31 cellular contexts compared by ENCODE assay signal in genomic region chr10:87650838-87651237, GRCh38.
"Had no signal": no experiment of that assay in that cellular context is flagged by ENCODE, and none has a peak within 500 bp of the region (broad histone marks: within the 10 kb centered on the region; RNA-seq: fewer than 3 reads in every experiment).

No MANE protein-coding gene starts in this region.

- ATAC-seq: activated CD8-positive, alpha-beta T cell treated with anti-CD3 and anti-CD28 coated beads for 36 hours; activated T-cell treated with anti-CD3 and anti-CD28 coated beads, Interleukin-2, amount 50 U/mL, for 4 hours; activated T-helper 17 cell treated with anti-CD3 and anti-CD28 coated beads, Interleukin-2, amount 50 U/mL, for 72 hours; effector memory CD8-positive, alpha-beta T cell; foreskin keratinocyte; gastrocnemius medialis; heart left ventricle; T-helper 17 cell had no signal

- H3K4me1 ChIP-seq: esophagus muscularis mucosa, foreskin keratinocyte, gastrocnemius medialis, heart left ventricle had no signal

- H3K27ac Mint-ChIP-seq: activated CD4-positive, alpha-beta T cell treated with anti-CD3 and anti-CD28 coated beads, Interleukin-2, amount 10 ng/mL, durations not matched to agents 7 days and 5 days; activated CD8-positive, alpha-beta T cell treated with anti-CD3 and anti-CD28 coated beads for 36 hours; activated naive CD8-positive, alpha-beta T cell; activated T-helper 17 cell treated with anti-CD3 and anti-CD28 coated beads, Interleukin-2, amount 50 U/mL, for 72 hours; effector memory CD8-positive, alpha-beta T cell; T-helper 17 cell; T-helper 2 cell treated with Interferon-gamma antibody and Interleukin-4, amounts not matched to agents 5 μg/mL and 100 μg/mL, for 36 hours had no signal

- H3K4me3 Mint-ChIP-seq: activated CD4-positive, alpha-beta T cell treated with anti-CD3 and anti-CD28 coated beads, Interleukin-2, amount 10 ng/mL, durations not matched to agents 7 days and 5 days; activated CD8-positive, alpha-beta T cell treated with anti-CD3 and anti-CD28 coated beads for 36 hours; activated naive CD8-positive, alpha-beta T cell; activated T-cell treated with anti-CD3 and anti-CD28 coated beads, Interleukin-2, amount 50 U/mL, for 4 hours; activated T-helper 17 cell treated with anti-CD3 and anti-CD28 coated beads, Interleukin-2, amount 50 U/mL, for 72 hours; central memory CD8-positive, alpha-beta T cell; effector memory CD8-positive, alpha-beta T cell; T-helper 17 cell; T-helper 2 cell treated with Interferon-gamma antibody and Interleukin-4, amounts not matched to agents 5 μg/mL and 100 μg/mL, for 36 hours had no signal

- H3K36me3 ChIP-seq: brain microvascular endothelial cell, esophagus muscularis mucosa, gastrocnemius medialis, heart left ventricle had no signal

- H3K36me3 Mint-ChIP-seq: activated naive CD8-positive, alpha-beta T cell had no signal

- H3K9me3 ChIP-seq: gastrocnemius medialis had no signal

- H3K27me3 ChIP-seq: brain microvascular endothelial cell, esophagus muscularis mucosa, gastrocnemius medialis, heart left ventricle had no signal

- DNase-seq: activated CD4-positive, alpha-beta T cell treated with anti-CD3 and anti-CD28 coated beads for 1 hour; activated CD4-positive, alpha-beta T cell treated with anti-CD3 and anti-CD28 coated beads for 4 hours; activated CD4-positive, alpha-beta T cell treated with anti-CD3 and anti-CD28 coated beads, Interleukin-2, amount 10 ng/mL, durations not matched to agents 7 days and 5 days; activated CD4-positive, alpha-beta T cell treated with anti-CD3 and anti-CD28 coated beads, Interleukin-2, amount 50 U/mL, for 48 hours; activated CD8-positive, alpha-beta memory T cell treated with anti-CD3 and anti-CD28 coated beads for 24 hours; activated CD8-positive, alpha-beta T cell treated with anti-CD3 and anti-CD28 coated beads for 36 hours; activated effector memory CD4-positive, alpha-beta T cell treated with Interleukin-2 at 50 U/mL for 16 hours; activated gamma-delta T cell treated with Interleukin-2 at 50 U/mL for 16 hours; activated naive CD4-positive, alpha-beta T cell treated with anti-CD3 and anti-CD28 coated beads, Interleukin-2, amount 50 U/mL, for 16 hours; activated naive CD4-positive, alpha-beta T cell treated with Interleukin-2 at 50 U/mL for 16 hours; activated T-cell treated with anti-CD3 and anti-CD28 coated beads, Interleukin-2, amount 50 U/mL, for 4 hours; amniotic stem cell; anterior cingulate cortex; brain microvascular endothelial cell; cortex of kidney; dermis blood vessel endothelial cell; effector CD4-positive, alpha-beta T cell; effector memory CD8-positive, alpha-beta T cell; erythroblast; foreskin keratinocyte; gastrocnemius medialis; glutamatergic neuron; heart left ventricle; T-helper 1 cell; T-helper 17 cell; T1000 had no signal

- H3K4me3 ChIP-seq: esophagus muscularis mucosa, gastrocnemius medialis, heart left ventricle had no signal

- H3K27ac ChIP-seq: brain microvascular endothelial cell, esophagus muscularis mucosa, foreskin keratinocyte, gastrocnemius medialis, heart left ventricle had no signal

- H3K9me3 Mint-ChIP-seq: activated T-helper 17 cell treated with anti-CD3 and anti-CD28 coated beads, Interleukin-2, amount 50 U/mL, for 72 hours; central memory CD8-positive, alpha-beta T cell; effector memory CD8-positive, alpha-beta T cell; T-helper 2 cell treated with Interferon-gamma antibody and Interleukin-4, amounts not matched to agents 5 μg/mL and 100 μg/mL, for 36 hours had no signal

- H3K4me1 Mint-ChIP-seq: activated CD4-positive, alpha-beta T cell treated with anti-CD3 and anti-CD28 coated beads, Interleukin-2, amount 10 ng/mL, durations not matched to agents 7 days and 5 days; activated T-helper 17 cell treated with anti-CD3 and anti-CD28 coated beads, Interleukin-2, amount 50 U/mL, for 72 hours; central memory CD8-positive, alpha-beta T cell; T-helper 17 cell had no signal
